6 cellular contexts compared by ENCODE assay signal in the genomic region with DNA sequence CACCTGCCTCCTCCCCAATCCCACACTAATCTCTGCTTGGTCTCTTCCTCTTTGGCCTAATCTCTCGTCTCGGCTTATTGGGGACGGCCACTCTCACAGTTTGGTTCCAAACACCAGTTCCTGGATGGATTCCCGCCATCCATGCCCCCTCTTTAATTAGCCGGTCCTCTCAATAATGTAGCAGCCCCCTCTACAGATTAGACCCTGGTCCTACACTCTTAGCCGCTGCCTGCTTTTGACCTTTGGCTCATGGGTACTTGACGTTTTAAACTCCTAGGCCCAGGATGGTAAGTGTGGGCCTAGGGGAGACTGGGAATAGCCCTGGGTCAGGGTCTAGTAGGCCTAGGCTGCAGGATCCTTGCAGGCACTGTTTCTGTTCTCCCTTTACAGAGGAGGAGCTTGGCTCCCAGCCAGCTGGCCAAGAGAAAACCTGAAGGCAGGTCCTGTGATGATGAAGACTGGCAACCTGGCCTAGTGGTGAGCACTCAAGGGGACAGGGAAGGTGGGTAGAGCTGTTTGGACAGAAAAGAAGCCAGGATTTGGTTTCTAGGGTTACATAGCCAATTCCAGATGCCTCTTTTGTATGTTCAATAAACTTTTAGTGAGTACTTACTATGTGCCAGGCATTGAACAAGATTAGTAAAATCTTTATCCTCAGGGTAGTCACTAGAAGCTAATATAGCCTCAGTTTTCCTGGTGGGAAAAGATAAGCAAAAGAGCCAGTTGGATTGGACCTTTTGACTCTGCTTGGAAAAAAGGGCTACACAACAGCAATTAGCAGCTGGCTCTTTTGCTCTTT. TPM values are rescaled to one million over a fixed set of nuclear protein-coding genes. Genes with fewer than 3 reads are reported as not detected.
DNase-seq lines count a peak whose midpoint lies in the region; ATAC-seq lines count a peak whose summit lies in the region.

No MANE protein-coding gene starts in this region.

- no peak for ATAC-seq in HG02623 (IDR thresholded peaks at IDR 0.05; ENCODE audit: unreplicated experiment)

- DNase-seq in DMS53 treated with DMSO at 0.1 percent for 48 hours (lab: John Stamatoyannopoulos, UW; ENCODE audit: unreplicated experiment) (peak; percentile 44), LHCN-M2 (ENCODE audit: low read depth) (peak; percentile 36), left kidney (ENCODE audit: low read depth, low spot score) (peak; percentile 61), D341Med (ENCODE audit: low spot score) (no peak)
- DNase-seq in activated CD4-positive, alpha-beta T cell treated with anti-CD3 and anti-CD28 coated beads, Interleukin-2, amount 50 U/mL, for 48 hours: peak; percentile 53 to 57

RNA-seq across cellular contexts. Expression of gene RAD54L, which starts 0.8 kb away (rescaled TPM):
- 14.7 and 16.6 TPM in 2 replicates for total RNA-seq in LHCN-M2 (2014; rRNA removed)
- 6.9 TPM for polyA plus RNA-seq in LHCN-M2 (2012)

RNA-seq across cellular contexts. Expression of gene LURAP1, which starts 45.2 kb away (rescaled TPM):
- 1.3 and 2.4 TPM in 2 replicates for total RNA-seq in LHCN-M2 (2014; rRNA removed)
- 0.62 TPM for polyA plus RNA-seq in LHCN-M2 (2012)

RNA-seq across cellular contexts. Expression of gene POMGNT1, which starts 50.1 kb away (rescaled TPM):
- 136 and 149 TPM in 2 replicates for total RNA-seq in LHCN-M2 (2014; rRNA removed)
- 113 TPM for polyA plus RNA-seq in LHCN-M2 (2012)

RNA-seq across cellular contexts. Expression of gene LRRC41, which starts 55.1 kb away (rescaled TPM):
- total RNA-seq in LHCN-M2 (2014; rRNA removed): 106 and 107 TPM in 2 replicates
- 59.3 TPM for polyA plus RNA-seq in LHCN-M2 (2012)

RNA-seq across cellular contexts. Expression of gene UQCRH, which starts 55.2 kb away (rescaled TPM):
- 428 and 432 TPM in 2 replicates for total RNA-seq in LHCN-M2 (2014; rRNA removed)
- 647 TPM for polyA plus RNA-seq in LHCN-M2 (2012)
